Comparison of ENCODE assay signal across 23 cellular contexts in genomic region chr6:146593978-146594377, GRCh38. TPM values are rescaled to one million over a fixed set of nuclear protein-coding genes. Genes with fewer than 3 reads are reported as not detected.
DNase-seq lines count a peak whose midpoint lies in the region; ATAC-seq, FAIRE-seq and TF ChIP-seq lines count a peak whose summit lies in the region.
"Had no signal": no experiment of that assay in that cellular context is flagged by ENCODE, and none has a peak within 500 bp of the region (broad histone marks: within the 10 kb centered on the region; RNA-seq: fewer than 3 reads in every experiment).

No MANE protein-coding gene starts in this region.

- intact Hi-C loops in left ventricle myocardium superior (cut with micrococcal nuclease), result no loop called here
- intact Hi-C loops in left ventricle myocardium inferior (cut with micrococcal nuclease), result no loop called here
- intact Hi-C loops in upper lobe of right lung (cut with DNase I), result no loop called here

- no peak for TF ChIP-seq CTCF in left ventricle myocardium inferior (IDR thresholded peaks at IDR 0.05; ENCODE audit: borderline replicate concordance)
- TF ChIP-seq CTCF in upper lobe of right lung (IDR thresholded peaks at IDR 0.05), result no peak

- FAIRE-seq in HTR-8/SVneo (lab: Jason Lieb, UNC), result no peak

- H3K27ac ChIP-seq in left ventricle myocardium inferior (replicated peaks) (no peak overlapping the region), upper lobe of right lung (no peak overlapping the region)
- H3K27ac ChIP-seq: sigmoid colon had no signal

- H3K36me3 ChIP-seq in left ventricle myocardium inferior (no peaks in the 10 kb centered on the region), upper lobe of right lung (no peaks in the 10 kb centered on the region)
- H3K36me3 ChIP-seq: BE2C, sigmoid colon had no signal

- peaks cover 6% of the 10 kb centered on the region for H3K4me1 ChIP-seq in left ventricle myocardium inferior
- peaks cover 9% of the 10 kb centered on the region for H3K4me1 ChIP-seq in upper lobe of right lung
- H3K4me1 ChIP-seq: BE2C had no signal

- no peaks in the 10 kb centered on the region for H3K9me3 ChIP-seq in left ventricle myocardium inferior (replicated peaks)
- no peaks in the 10 kb centered on the region for H3K9me3 ChIP-seq in upper lobe of right lung
- H3K9me3 ChIP-seq: BE2C, sigmoid colon had no signal

- DNase-seq in left ventricle myocardium superior (no peak), left ventricle myocardium inferior (no peak), OCI-M1 (lab: John Stamatoyannopoulos, UW) (peak; percentile 81), globus pallidus (ENCODE audit: low spot score) (peak; percentile 26), upper lobe of right lung (no peak), HTR-8/SVneo (ENCODE audit: insufficient read length, low spot score) (no peak), A172 (ENCODE audit: low spot score) (no peak), HuH-7.5 (ENCODE audit: low spot score) (no peak)
- DNase-seq: activated CD8-positive, alpha-beta memory T cell treated with anti-CD3 and anti-CD28 coated beads, Interleukin-2, amount 50 U/mL, for 4 hours; activated naive CD8-positive, alpha-beta T cell treated with anti-CD3 and anti-CD28 coated beads, Interleukin-2, amount 10 ng/mL, durations not matched to agents 7 days and 5 days; BE2C; cerebellar nuclear complex; effector CD4-positive, alpha-beta T cell; erythroblast; NCI-H2171 treated with DMSO at 0.1 percent for 48 hours; NCI-H526; occipital lobe; SHP77; sigmoid colon had no signal

- H3K4me3 ChIP-seq in left ventricle myocardium inferior (no peak overlapping the region), upper lobe of right lung (no peak overlapping the region)
- H3K4me3 ChIP-seq: sigmoid colon had no signal

- ATAC-seq in left ventricle myocardium superior, result peak; percentile 59
- peak; percentile 50 for ATAC-seq in upper lobe of right lung
- ATAC-seq: WTC11 had no signal

- H3K27me3 ChIP-seq in left ventricle myocardium inferior (ENCODE audit: low read depth) (peaks cover 15% of the 10 kb centered on the region), upper lobe of right lung (no peaks in the 10 kb centered on the region)
- H3K27me3 ChIP-seq: sigmoid colon had no signal

RNA-seq across cellular contexts. Expression of gene ADGB, which starts 4.8 kb away (rescaled TPM):
- not detected for total RNA-seq in left ventricle myocardium superior
- not detected for total RNA-seq in left ventricle myocardium inferior
- total RNA-seq in upper lobe of right lung, result not detected
- total RNA-seq in A172 (2014; rRNA removed; shearing (Covaris generic)), result not detected in 2 replicates
- total RNA-seq: activated naive CD8-positive, alpha-beta T cell treated with anti-CD3 and anti-CD28 coated beads, Interleukin-2, amount 10 ng/mL, durations not matched to agents 7 days and 5 days; M059J; OCI-LY7; T-helper 1 cell treated with Interleukin-12 subunit alpha and Interleukin-12 subunit beta and Interleukin-4 antibody, amounts not matched to agents 30 ng/mL and 1 ng/mL, for 36 hours; WTC11 had no signal

RNA-seq across cellular contexts. Expression of gene RAB32, which starts 50.3 kb away (rescaled TPM):
- total RNA-seq in left ventricle myocardium superior (5.3 TPM), left ventricle myocardium inferior (7.2 TPM), upper lobe of right lung (36.8 TPM)
- total RNA-seq in A172 (2014; rRNA removed; shearing (Covaris generic)), result 138 and 189 TPM in 2 replicates
- total RNA-seq: OCI-LY7 had no signal

Comparison
In these comparisons a context has a peak if more than half of its experiments do, and no peak if none do; other contexts are left out.
1. DNase-seq: peak in OCI-M1 (single experiment) and globus pallidus (single experiment); none in left ventricle myocardium superior (single experiment), left ventricle myocardium inferior (single experiment), upper lobe of right lung (single experiment), HTR-8/SVneo (single experiment), A172 (single experiment) and HuH-7.5 (single experiment).